8 cellular contexts compared by ENCODE assay signal in the genomic region with DNA sequence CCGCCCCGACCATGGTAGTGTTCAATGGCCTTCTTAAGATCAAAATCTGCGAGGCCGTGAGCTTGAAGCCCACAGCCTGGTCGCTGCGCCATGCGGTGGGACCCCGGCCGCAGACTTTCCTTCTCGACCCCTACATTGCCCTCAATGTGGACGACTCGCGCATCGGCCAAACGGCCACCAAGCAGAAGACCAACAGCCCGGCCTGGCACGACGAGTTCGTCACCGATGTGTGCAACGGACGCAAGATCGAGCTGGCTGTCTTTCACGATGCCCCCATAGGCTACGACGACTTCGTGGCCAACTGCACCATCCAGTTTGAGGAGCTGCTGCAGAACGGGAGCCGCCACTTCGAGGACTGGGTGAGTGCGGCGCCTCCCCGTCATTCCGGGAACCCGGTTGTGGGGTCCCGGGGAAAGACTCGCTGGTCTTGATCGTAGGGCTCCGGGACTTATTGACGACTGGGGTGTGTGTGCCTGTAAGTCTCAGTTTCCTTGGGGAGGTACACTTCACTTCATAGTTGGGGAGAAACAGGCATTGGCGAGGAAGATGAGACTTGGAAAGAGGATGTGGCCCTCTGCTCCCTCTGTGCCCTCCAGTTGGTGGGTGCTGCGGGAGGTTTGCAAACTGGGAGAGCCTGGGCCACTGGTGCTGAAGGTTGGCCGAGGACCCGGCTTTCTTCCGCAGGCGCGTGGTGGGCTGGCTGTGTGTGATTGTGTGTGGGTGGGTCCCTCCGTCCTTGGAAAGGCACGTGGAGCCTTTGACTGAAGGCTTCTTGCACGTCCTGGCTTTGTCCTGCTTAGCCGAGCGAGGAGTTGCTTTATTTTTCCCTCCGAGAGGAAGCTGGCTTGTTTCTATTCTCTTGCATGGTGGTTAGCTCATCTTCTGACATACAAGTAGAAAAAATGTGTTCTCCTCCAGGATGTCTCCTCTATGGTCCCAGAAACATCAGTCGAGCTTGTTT. TPM values are rescaled to one million over a fixed set of nuclear protein-coding genes. Genes with fewer than 3 reads are reported as not detected.
DNase-seq lines count a peak whose midpoint lies in the region; ATAC-seq and TF ChIP-seq lines count a peak whose summit lies in the region.

No MANE protein-coding gene starts in this region.

- no peaks in the 10 kb centered on the region for H3K9me3 Mint-ChIP-seq in activated naive CD8-positive, alpha-beta T cell treated with anti-CD3 and anti-CD28 coated beads, Interleukin-2, amount 50 U/mL, for 24 hours
- no peaks in the 10 kb centered on the region for H3K9me3 Mint-ChIP-seq in progenitor cell of endocrine pancreas (ENCODE audit: low read depth)

- H3K9me3 ChIP-seq in Peyer's patch, result no peaks in the 10 kb centered on the region

- peaks cover 0 to 32% (median 0%) of the 10 kb centered on the region in 4 donors for H3K4me1 ChIP-seq in Peyer's patch

- TF ChIP-seq POLR2A in Peyer's patch (IDR thresholded peaks at IDR 0.05), result no peak

- DNase-seq in NCI-H1417 (lab: John Stamatoyannopoulos, UW) (peak; percentile 24 to 60 (median 60)), NCI-H1417 treated with DMSO at 0.1 percent for 48 hours (lab: John Stamatoyannopoulos, UW) (no peak), Peyer's patch (peak; percentile 47 to 66 (median 58)), left ventricle myocardium superior (peak; percentile 62), progenitor cell of endocrine pancreas (ENCODE audit: low spot score, unreplicated experiment) (no peak), T1000 (lab: John Stamatoyannopoulos, UW) (no peak)
- DNase-seq in activated naive CD8-positive, alpha-beta T cell treated with anti-CD3 and anti-CD28 coated beads, Interleukin-2, amount 50 U/mL, for 24 hours, result peak; percentile 34

- peak overlapping the region; percentile 62 to 98 (median 97) for H3K4me3 ChIP-seq in Peyer's patch

- peaks cover 2% of the 10 kb centered on the region for H3K36me3 Mint-ChIP-seq in activated naive CD8-positive, alpha-beta T cell treated with anti-CD3 and anti-CD28 coated beads, Interleukin-2, amount 50 U/mL, for 24 hours (ENCODE audit: low read depth)
- no peaks in the 10 kb centered on the region for H3K36me3 Mint-ChIP-seq in progenitor cell of endocrine pancreas (ENCODE audit: insufficient read depth)

- H3K36me3 ChIP-seq in Peyer's patch, result no peaks in the 10 kb centered on the region

- H3K4me3 Mint-ChIP-seq in activated naive CD8-positive, alpha-beta T cell treated with anti-CD3 and anti-CD28 coated beads, Interleukin-2, amount 50 U/mL, for 24 hours, result peak overlapping the region; percentile 83
- peak overlapping the region; percentile 77 for H3K4me3 Mint-ChIP-seq in progenitor cell of endocrine pancreas (ENCODE audit: low read depth)

- peaks cover 6% of the 10 kb centered on the region for H3K27me3 Mint-ChIP-seq in activated naive CD8-positive, alpha-beta T cell treated with anti-CD3 and anti-CD28 coated beads, Interleukin-2, amount 50 U/mL, for 24 hours
- peaks cover 71% of the 10 kb centered on the region for H3K27me3 Mint-ChIP-seq in progenitor cell of endocrine pancreas

- peak overlapping the region; percentile 74 for H3K27ac Mint-ChIP-seq in activated naive CD8-positive, alpha-beta T cell treated with anti-CD3 and anti-CD28 coated beads, Interleukin-2, amount 50 U/mL, for 24 hours
- peak overlapping the region; percentile 79 for H3K27ac Mint-ChIP-seq in progenitor cell of endocrine pancreas

- H3K27ac ChIP-seq in Peyer's patch, result peak overlapping the region; percentile 96 to 100 (median 100)

- H3K27me3 ChIP-seq in Peyer's patch, result no peaks in the 10 kb centered on the region

- ATAC-seq in activated naive CD8-positive, alpha-beta T cell treated with anti-CD3 and anti-CD28 coated beads, Interleukin-2, amount 50 U/mL, for 24 hours, result no peak
- peak; percentile 1 for ATAC-seq in left ventricle myocardium superior
- ATAC-seq in GM19351 (IDR thresholded peaks at IDR 0.05; ENCODE audit: unreplicated experiment), result no peak

- TF ChIP-seq CTCF in Peyer's patch (IDR thresholded peaks at IDR 0.05) (no peak), progenitor cell of endocrine pancreas (IDR thresholded peaks at IDR 0.05; ENCODE audit: unreplicated experiment) (no peak)

- intact Hi-C loops in left ventricle myocardium superior (cut with micrococcal nuclease), result loop anchor here (5.0 kb wide), 1 partner anchor 125 kb away; no protein-coding TSS in a partner anchor

- H3K4me1 Mint-ChIP-seq in activated naive CD8-positive, alpha-beta T cell treated with anti-CD3 and anti-CD28 coated beads, Interleukin-2, amount 50 U/mL, for 24 hours, result peaks cover 32% of the 10 kb centered on the region
- H3K4me1 Mint-ChIP-seq in progenitor cell of endocrine pancreas (ENCODE audit: low read depth), result peaks cover 14% of the 10 kb centered on the region

RNA-seq across cellular contexts. Expression of gene PRKCE, which starts 0.9 kb away (rescaled TPM):
- total RNA-seq in Peyer's patch (10 to 100 TPM; 20.0 to 29.7 (median 25.2) TPM), left ventricle myocardium superior (14.8 TPM), progenitor cell of endocrine pancreas (3.9 and 4.2 TPM in 2 replicates)

RNA-seq across cellular contexts. Expression of gene SRBD1, which starts 41.3 kb away (rescaled TPM):
- 10 to 100 TPM; 14.9 to 32.2 (median 22.5) TPM for total RNA-seq in Peyer's patch
- 6.3 TPM for total RNA-seq in left ventricle myocardium superior
- total RNA-seq in progenitor cell of endocrine pancreas, result 13.8 and 17.0 TPM in 2 replicates

Comparison
In these comparisons a context has a peak if more than half of its experiments do, and no peak if none do; other contexts are left out.
1. DNase-seq: peak in NCI-H1417 (3 of 3), Peyer's patch (3 of 3), activated naive CD8-positive, alpha-beta T cell treated with anti-CD3 and anti-CD28 coated beads, Interleukin-2, amount 50 U/mL, for 24 hours (single experiment) and left ventricle myocardium superior (single experiment); none in NCI-H1417 treated with DMSO at 0.1 percent for 48 hours (single experiment), progenitor cell of endocrine pancreas (single experiment) and T1000 (single experiment).